16 cellular contexts compared by ENCODE assay signal in the genomic region with DNA sequence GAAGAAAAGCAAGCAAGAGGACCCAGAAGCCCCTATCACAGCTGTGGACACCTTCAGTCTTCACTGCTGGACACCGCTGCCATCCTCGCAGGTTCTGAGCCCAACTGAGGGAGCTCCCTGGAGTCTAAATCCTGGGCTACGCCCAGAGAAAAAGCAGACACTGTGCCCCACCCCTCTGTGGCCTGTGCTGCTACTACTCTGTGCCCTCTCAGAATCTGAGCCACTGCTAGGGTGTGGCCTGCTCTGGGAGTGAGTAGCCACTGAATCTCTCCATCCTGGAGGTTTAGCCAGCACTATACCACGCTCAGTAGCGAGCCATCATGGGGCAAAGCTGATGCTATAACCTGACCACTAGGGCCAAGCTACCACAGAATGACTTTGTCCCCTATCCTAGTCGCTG.
DNase-seq lines count a peak whose midpoint lies in the region; ATAC-seq and TF ChIP-seq lines count a peak whose summit lies in the region.
"Had no signal": no experiment of that assay in that cellular context is flagged by ENCODE, and none has a peak within 500 bp of the region (broad histone marks: within the 10 kb centered on the region; RNA-seq: fewer than 3 reads in every experiment).

No MANE protein-coding gene starts in this region.

- peak; percentile 49 for DNase-seq in AG20443 (ENCODE audit: low spot score)
- peak; percentile 37 for DNase-seq in LHCN-M2 (ENCODE audit: low read depth)
- peak; percentile 39 for DNase-seq in brain microvascular endothelial cell
- DNase-seq in mesenchymal stem cell: no peak
- no peak for DNase-seq in stimulated activated naive B cell treated with anti-CD40 and anti-IgM and Interleukin-4, amounts not matched to agents 10 μg/mL and 1 μg/mL and 100 μg/mL, for 72 hours
- no peak for DNase-seq in NCI-H146 treated with DMSO at 0.1 percent for 48 hours (lab: John Stamatoyannopoulos, UW; ENCODE audit: unreplicated experiment)
- no peak for DNase-seq in NCI-H187 treated with DMSO at 0.1 percent for 48 hours (lab: John Stamatoyannopoulos, UW)
- no peak for DNase-seq in progenitor cell of endocrine pancreas (ENCODE audit: low spot score, unreplicated experiment)
- DNase-seq: activated CD8-positive, alpha-beta T cell treated with anti-CD3 and anti-CD28 coated beads for 36 hours; COR-L47; hypothalamus; NCI-H2107; stimulated activated CD4-positive, alpha-beta T cell treated with anti-CD3 and anti-CD28 coated beads, Interleukin-12 subunit alpha, Interleukin-12 subunit beta, amount 100 ng/mL, for 4 hours had no signal

- ATAC-seq in stimulated activated naive B cell treated with anti-CD40 and anti-IgM and Interleukin-4, amounts not matched to agents 10 μg/mL and 1 μg/mL and 100 μg/mL, for 72 hours (replicated peaks): no peak
- ATAC-seq: activated CD8-positive, alpha-beta T cell treated with anti-CD3 and anti-CD28 coated beads for 36 hours; left lobe of liver had no signal

- H4K8ac ChIP-seq in mesenchymal stem cell (ENCODE audit: low read length): no peak overlapping the region

- no peak for TF ChIP-seq CTCF in brain microvascular endothelial cell (IDR thresholded peaks at IDR 0.05; ENCODE audit: low read depth, low read length, missing control alignments)
- TF ChIP-seq CTCF in progenitor cell of endocrine pancreas (IDR thresholded peaks at IDR 0.05; ENCODE audit: unreplicated experiment): no peak

- H3K4me2 ChIP-seq in mesenchymal stem cell (ENCODE audit: low read length, poor library complexity, severe bottlenecking): no peak overlapping the region

- H2BK5ac ChIP-seq in mesenchymal stem cell (ENCODE audit: low read depth, low read length, poor library complexity, severe bottlenecking): no peak overlapping the region

- no peaks in the 10 kb centered on the region for H3K79me1 ChIP-seq in mesenchymal stem cell (replicated peaks; ENCODE audit: low read length, poor library complexity, severe bottlenecking)

- no peak overlapping the region for H4K91ac ChIP-seq in mesenchymal stem cell (ENCODE audit: low read length)

- H3K27ac ChIP-seq in brain microvascular endothelial cell (peak overlapping the region; percentile 82), mesenchymal stem cell (ENCODE audit: low read length, poor library complexity, severe bottlenecking) (no peak overlapping the region)
- H3K27ac ChIP-seq: adrenal gland had no signal

- H3K27me3 Mint-ChIP-seq in stimulated activated naive B cell treated with anti-CD40 and anti-IgM and Interleukin-4, amounts not matched to agents 10 μg/mL and 1 μg/mL and 100 μg/mL, for 72 hours: no peaks in the 10 kb centered on the region
- H3K27me3 Mint-ChIP-seq in progenitor cell of endocrine pancreas: no peaks in the 10 kb centered on the region
- H3K27me3 Mint-ChIP-seq: activated CD8-positive, alpha-beta T cell treated with anti-CD3 and anti-CD28 coated beads for 36 hours had no signal

- peak overlapping the region; percentile 22 for H3K4me3 ChIP-seq in brain microvascular endothelial cell (ENCODE audit: low read depth, low read length)
- H3K4me3 ChIP-seq in mesenchymal stem cell (ENCODE audit: insufficient read depth in 1 of 2, low read depth in 1 of 2, low read length in 2 of 2): peak overlapping the region in 1 of 2 experiments; percentile 17
- H3K4me3 ChIP-seq: adrenal gland had no signal

- peak overlapping the region; percentile 76 for H2AK5ac ChIP-seq in mesenchymal stem cell (ENCODE audit: low read length, severe bottlenecking)

- H3K9me3 ChIP-seq in mesenchymal stem cell (ENCODE audit: control insufficient read depth, low read length): peaks cover 6% of the 10 kb centered on the region
- H3K9me3 ChIP-seq: adrenal gland had no signal

- no peak overlapping the region for H3K27ac Mint-ChIP-seq in stimulated activated naive B cell treated with anti-CD40 and anti-IgM and Interleukin-4, amounts not matched to agents 10 μg/mL and 1 μg/mL and 100 μg/mL, for 72 hours
- H3K27ac Mint-ChIP-seq in progenitor cell of endocrine pancreas: no peak overlapping the region
- H3K27ac Mint-ChIP-seq: activated CD8-positive, alpha-beta T cell treated with anti-CD3 and anti-CD28 coated beads for 36 hours; activated T-helper 1 cell treated with anti-CD3 and anti-CD28 coated beads, Interleukin-12 subunit alpha, Interleukin-12 subunit beta, Interleukin-2, Interleukin-4 antibody, amounts not matched to agents 30 ng/mL and 10 ng/mL and 1 ng/mL, durations not matched to agents 14 hours and 24 hours and 36 hours had no signal

- H3K9ac ChIP-seq in mesenchymal stem cell (ENCODE audit: low read length): no peak overlapping the region

- H3K23ac ChIP-seq in mesenchymal stem cell (ENCODE audit: low read length in 2 of 2): no peak overlapping the region

- H3K36me3 ChIP-seq in brain microvascular endothelial cell (replicated peaks): no peaks in the 10 kb centered on the region
- no peaks in the 10 kb centered on the region for H3K36me3 ChIP-seq in mesenchymal stem cell (ENCODE audit: control insufficient read depth in 1 of 2, insufficient read depth in 2 of 2, low read depth in 1 of 2, low read length in 2 of 2)
- H3K36me3 ChIP-seq: adrenal gland had no signal

- H3K36me3 Mint-ChIP-seq in stimulated activated naive B cell treated with anti-CD40 and anti-IgM and Interleukin-4, amounts not matched to agents 10 μg/mL and 1 μg/mL and 100 μg/mL, for 72 hours: no peaks in the 10 kb centered on the region
- no peaks in the 10 kb centered on the region for H3K36me3 Mint-ChIP-seq in progenitor cell of endocrine pancreas (ENCODE audit: insufficient read depth)

- H3K27me3 ChIP-seq in brain microvascular endothelial cell (replicated peaks) (no peaks in the 10 kb centered on the region), mesenchymal stem cell (ENCODE audit: control insufficient read depth in 1 of 2, insufficient read depth in 1 of 2, low read length in 2 of 2) (no peaks in the 10 kb centered on the region)
- H3K27me3 ChIP-seq: adrenal gland had no signal

- H3K18ac ChIP-seq in mesenchymal stem cell (ENCODE audit: low read depth in 1 of 2, low read length in 2 of 2): peak overlapping the region; percentile 15 to 70

- H3K4me3 Mint-ChIP-seq in stimulated activated naive B cell treated with anti-CD40 and anti-IgM and Interleukin-4, amounts not matched to agents 10 μg/mL and 1 μg/mL and 100 μg/mL, for 72 hours: no peak overlapping the region
- H3K4me3 Mint-ChIP-seq in progenitor cell of endocrine pancreas (ENCODE audit: low read depth): no peak overlapping the region
- H3K4me3 Mint-ChIP-seq: activated CD8-positive, alpha-beta T cell treated with anti-CD3 and anti-CD28 coated beads for 36 hours; activated T-helper 1 cell treated with anti-CD3 and anti-CD28 coated beads, Interleukin-12 subunit alpha, Interleukin-12 subunit beta, Interleukin-2, Interleukin-4 antibody, amounts not matched to agents 30 ng/mL and 10 ng/mL and 1 ng/mL, durations not matched to agents 14 hours and 24 hours and 36 hours had no signal

- peak overlapping the region; percentile 70 for H2BK15ac ChIP-seq in mesenchymal stem cell (ENCODE audit: low read depth, poor library complexity, severe bottlenecking)

- 88% methylated on average over 6 of the region's 6 CpGs for WGBS in mesenchymal stem cell

- H3K4me1 Mint-ChIP-seq in stimulated activated naive B cell treated with anti-CD40 and anti-IgM and Interleukin-4, amounts not matched to agents 10 μg/mL and 1 μg/mL and 100 μg/mL, for 72 hours: no peaks in the 10 kb centered on the region
- H3K4me1 Mint-ChIP-seq in progenitor cell of endocrine pancreas (ENCODE audit: low read depth): no peaks in the 10 kb centered on the region

- peaks cover 8 to 16% of the 10 kb centered on the region in 2 donors for H3K9me3 Mint-ChIP-seq in stimulated activated naive B cell treated with anti-CD40 and anti-IgM and Interleukin-4, amounts not matched to agents 10 μg/mL and 1 μg/mL and 100 μg/mL, for 72 hours
- peaks cover 9% of the 10 kb centered on the region for H3K9me3 Mint-ChIP-seq in progenitor cell of endocrine pancreas (ENCODE audit: low read depth)

- H3K4me1 ChIP-seq in mesenchymal stem cell (ENCODE audit: control insufficient read depth, insufficient read depth, low read depth, low read length): peaks cover 16% of the 10 kb centered on the region
- H3K4me1 ChIP-seq: adrenal gland had no signal

- H3K4ac ChIP-seq in mesenchymal stem cell (ENCODE audit: low read depth in 1 of 2, low read length in 2 of 2): peak overlapping the region in 1 of 2 experiments; percentile 37

- in situ Hi-C loops in brain microvascular endothelial cell (cut with HindIII; ENCODE audit: low pct_ligation_motif_present, low sequenced_read_pairs): no loop called here

- no peak overlapping the region for H2BK120ac ChIP-seq in mesenchymal stem cell (ENCODE audit: low read depth, low read length)

- peak overlapping the region in 1 of 2 experiments; percentile 97 for H2BK12ac ChIP-seq in mesenchymal stem cell (ENCODE audit: low read length in 2 of 2)

- no peak overlapping the region for H2AFZ ChIP-seq in mesenchymal stem cell (ENCODE audit: low read depth, low read length)

- peak overlapping the region in 1 of 2 experiments; percentile 76 for H3K14ac ChIP-seq in mesenchymal stem cell (ENCODE audit: low read length in 2 of 2)

Comparison
In these comparisons a context has a peak if more than half of its experiments do, and no peak if none do; other contexts are left out.
1. DNase-seq: peak in AG20443 (single experiment), LHCN-M2 (single experiment) and brain microvascular endothelial cell (single experiment); none in mesenchymal stem cell (single experiment), stimulated activated naive B cell treated with anti-CD40 and anti-IgM and Interleukin-4, amounts not matched to agents 10 μg/mL and 1 μg/mL and 100 μg/mL, for 72 hours (single experiment), NCI-H146 treated with DMSO at 0.1 percent for 48 hours (single experiment), NCI-H187 treated with DMSO at 0.1 percent for 48 hours (single experiment) and progenitor cell of endocrine pancreas (single experiment).